ENCODE assay signal across 1 cellular context in the genomic region with DNA sequence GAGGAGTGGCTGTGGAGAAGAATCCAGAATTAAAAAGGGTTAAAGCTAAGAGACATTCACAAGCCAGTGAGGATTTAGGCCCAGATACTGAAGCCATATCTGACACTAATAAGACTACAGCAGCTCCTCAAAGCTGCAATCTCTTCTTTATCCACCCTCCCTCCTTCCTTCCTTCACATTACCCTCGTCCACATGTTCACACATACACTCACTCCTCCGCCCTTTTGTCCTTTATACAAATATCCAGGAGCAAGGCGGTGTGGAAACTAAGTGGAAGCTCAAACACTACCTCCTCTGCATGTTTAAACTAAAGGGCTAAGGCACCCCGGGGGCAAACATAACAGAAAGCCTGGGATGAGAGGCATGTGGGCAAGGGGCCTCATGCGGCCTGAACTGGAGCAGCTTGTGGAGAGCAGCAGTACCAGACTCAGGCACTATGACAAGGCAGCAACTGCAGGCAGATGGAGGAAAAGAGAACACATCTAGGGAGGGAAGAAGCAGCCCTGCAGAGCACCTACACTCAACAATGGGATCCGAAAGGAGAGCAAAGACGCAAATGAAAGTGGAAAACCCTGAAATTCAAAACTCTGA.
TF ChIP-seq lines count a peak whose summit lies in the region.

No MANE protein-coding gene starts in this region.

TF ChIP-seq in SK-N-SH treated with all-trans-retinoic acid at 6 μM for 48 hours, 23 proteins besides CTCF, POLR2A, EP300 and RAD21:
- TF ChIP-seq, protein P1, sequence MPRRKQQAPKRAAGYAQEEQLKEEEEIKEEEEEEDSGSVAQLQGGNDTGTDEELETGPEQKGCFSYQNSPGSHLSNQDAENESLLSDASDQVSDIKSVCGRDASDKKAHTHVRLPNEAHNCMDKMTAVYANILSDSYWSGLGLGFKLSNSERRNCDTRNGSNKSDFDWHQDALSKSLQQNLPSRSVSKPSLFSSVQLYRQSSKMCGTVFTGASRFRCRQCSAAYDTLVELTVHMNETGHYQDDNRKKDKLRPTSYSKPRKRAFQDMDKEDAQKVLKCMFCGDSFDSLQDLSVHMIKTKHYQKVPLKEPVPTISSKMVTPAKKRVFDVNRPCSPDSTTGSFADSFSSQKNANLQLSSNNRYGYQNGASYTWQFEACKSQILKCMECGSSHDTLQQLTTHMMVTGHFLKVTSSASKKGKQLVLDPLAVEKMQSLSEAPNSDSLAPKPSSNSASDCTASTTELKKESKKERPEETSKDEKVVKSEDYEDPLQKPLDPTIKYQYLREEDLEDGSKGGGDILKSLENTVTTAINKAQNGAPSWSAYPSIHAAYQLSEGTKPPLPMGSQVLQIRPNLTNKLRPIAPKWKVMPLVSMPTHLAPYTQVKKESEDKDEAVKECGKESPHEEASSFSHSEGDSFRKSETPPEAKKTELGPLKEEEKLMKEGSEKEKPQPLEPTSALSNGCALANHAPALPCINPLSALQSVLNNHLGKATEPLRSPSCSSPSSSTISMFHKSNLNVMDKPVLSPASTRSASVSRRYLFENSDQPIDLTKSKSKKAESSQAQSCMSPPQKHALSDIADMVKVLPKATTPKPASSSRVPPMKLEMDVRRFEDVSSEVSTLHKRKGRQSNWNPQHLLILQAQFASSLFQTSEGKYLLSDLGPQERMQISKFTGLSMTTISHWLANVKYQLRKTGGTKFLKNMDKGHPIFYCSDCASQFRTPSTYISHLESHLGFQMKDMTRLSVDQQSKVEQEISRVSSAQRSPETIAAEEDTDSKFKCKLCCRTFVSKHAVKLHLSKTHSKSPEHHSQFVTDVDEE (CRISPR knock-in tag; IDR thresholded peaks at IDR 0.05): no peak
- TF ChIP-seq, protein P2, sequence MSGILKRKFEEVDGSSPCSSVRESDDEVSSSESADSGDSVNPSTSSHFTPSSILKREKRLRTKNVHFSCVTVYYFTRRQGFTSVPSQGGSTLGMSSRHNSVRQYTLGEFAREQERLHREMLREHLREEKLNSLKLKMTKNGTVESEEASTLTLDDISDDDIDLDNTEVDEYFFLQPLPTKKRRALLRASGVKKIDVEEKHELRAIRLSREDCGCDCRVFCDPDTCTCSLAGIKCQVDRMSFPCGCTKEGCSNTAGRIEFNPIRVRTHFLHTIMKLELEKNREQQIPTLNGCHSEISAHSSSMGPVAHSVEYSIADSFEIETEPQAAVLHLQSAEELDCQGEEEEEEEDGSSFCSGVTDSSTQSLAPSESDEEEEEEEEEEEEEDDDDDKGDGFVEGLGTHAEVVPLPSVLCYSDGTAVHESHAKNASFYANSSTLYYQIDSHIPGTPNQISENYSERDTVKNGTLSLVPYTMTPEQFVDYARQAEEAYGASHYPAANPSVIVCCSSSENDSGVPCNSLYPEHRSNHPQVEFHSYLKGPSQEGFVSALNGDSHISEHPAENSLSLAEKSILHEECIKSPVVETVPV (CRISPR knock-in tag; IDR thresholded peaks at IDR 0.05): no peak
